In genomic region chr13:21176195-21176981, GRCh38 we compare ENCODE assay signal across 8 cellular contexts. TPM values are rescaled to one million over a fixed set of nuclear protein-coding genes. Genes with fewer than 3 reads are reported as not detected.
A peak's percentile ranks its signal among the peaks of the same experiment; 100 is the strongest.
DNase-seq lines count a peak whose midpoint lies in the region; ATAC-seq and TF ChIP-seq lines count a peak whose summit lies in the region.

MRPL57 (plus strand) TSS chr13:21176658; CDS start chr13:21176917, 259 bp downstream.
SKA3 (minus strand) TSS chr13:21176552; CDS start chr13:21176477, 75 bp downstream.

- peak within 1 kb of the TSS; percentile 63 for H2AK5ac ChIP-seq in IMR-90 (ENCODE audit: low read depth, low read length)

- H3K18ac ChIP-seq in IMR-90 (ENCODE audit: low read depth, low read length): no peak within 1 kb of the TSS

- H3K9me1 ChIP-seq in IMR-90 (ENCODE audit: insufficient read depth, low read length): peaks cover 6% of the 10 kb centered on the region; the same call in 1 of the 2 replicates

- H2BK15ac ChIP-seq in IMR-90 (ENCODE audit: low read depth, low read length): no peak within 1 kb of the TSS

- 3% methylated on average over 62 of the region's 95 CpGs; no CpG with 5 or more reads in 1 of the 2 experiments for WGBS in IMR-90 (ENCODE audit: extremely low coverage in 2 of 2, insufficient read length in 1 of 2), 2 experiments

- peak within 1 kb of the TSS; percentile 50; the same call in 1 of the 2 replicates for H4K5ac ChIP-seq in IMR-90 (ENCODE audit: low read depth, low read length)

- H3K4ac ChIP-seq in IMR-90 (ENCODE audit: low read depth, low read length): peak within 1 kb of the TSS; percentile 83

- no TSS peak for BruUV-seq in IMR-90 (replicated peaks; lab: Mats Ljungman, UMichigan)

- H3K9me3 ChIP-seq in IMR-90 (ENCODE audit: control insufficient read depth, insufficient read depth, low read length) (no peaks in the 10 kb centered on the region), mucosa of rectum (ENCODE audit: control insufficient read depth in 2 of 2, low read length in 2 of 2) (no peaks in the 10 kb centered on the region)

- no peaks in the 10 kb centered on the region for H3K27me3 ChIP-seq in IMR-90 (ENCODE audit: control insufficient read depth, insufficient read depth, low read length)
- no peaks in the 10 kb centered on the region for H3K27me3 ChIP-seq in mucosa of rectum (ENCODE audit: control insufficient read depth in 2 of 2, insufficient read depth in 2 of 2, low read length in 2 of 2)

- no peak for TF ChIP-seq CTCF in IMR-90 (conservative IDR thresholded peaks at IDR 0.05; ENCODE audit: low read depth, low read length)
- no peak for TF ChIP-seq CTCF in epithelial cell of proximal tubule (conservative IDR thresholded peaks at IDR 0.05; ENCODE audit: low read depth, low read length)

- TF ChIP-seq POLR2A in IMR-90 (IDR thresholded peaks at IDR 0.05; ENCODE audit: low read depth, low read length): peak; percentile 85

- in situ Hi-C loops in IMR-90 (cut with MboI; ENCODE audit: low sequenced_read_pairs): loop anchor here (10.0 kb wide), 1 partner anchor 298 kb away; no protein-coding TSS in a partner anchor

- peak; percentile 93 for ATAC-seq in GM21528 (IDR thresholded peaks at IDR 0.05; ENCODE audit: low FRiP score, unreplicated experiment)
- peak; percentile 91 for ATAC-seq in IMR-90 (ENCODE audit: low read depth)

- H3K4me2 ChIP-seq in IMR-90 (ENCODE audit: low read depth, low read length): peak within 1 kb of the TSS; percentile 84

- peak within 1 kb of the TSS; percentile 93 for H3K14ac ChIP-seq in IMR-90 (replicated peaks; ENCODE audit: low read depth, low read length)

- peak within 1 kb of the TSS; percentile 62 for H3K56ac ChIP-seq in IMR-90 (ENCODE audit: extremely low read depth, insufficient read depth, low read length)

- H3K27ac ChIP-seq in IMR-90 (ENCODE audit: insufficient read depth, low read length): peak within 1 kb of the TSS; percentile 87
- H3K27ac ChIP-seq in mucosa of rectum (ENCODE audit: low read depth in 2 of 2, low read length in 2 of 2): peak within 1 kb of the TSS; percentile 98

- H4K8ac ChIP-seq in IMR-90 (ENCODE audit: low read depth in 2 of 2, low read length in 2 of 2): peak within 1 kb of the TSS; percentile 36 to 78

- peak within 1 kb of the TSS; percentile 91 for H2AFZ ChIP-seq in IMR-90 (replicated peaks; ENCODE audit: low read length, poor library complexity)

- peak within 1 kb of the TSS; percentile 82 for H2BK5ac ChIP-seq in IMR-90 (ENCODE audit: low read depth, low read length, poor library complexity, severe bottlenecking)

- H3K4me1 ChIP-seq in IMR-90 (ENCODE audit: control insufficient read depth, insufficient read depth, low read length) (0 out of 2 replicates have a peak, but pooled peaks cover 2% of the 10 kb centered on the region), mucosa of rectum (ENCODE audit: control insufficient read depth in 2 of 2, insufficient read depth in 2 of 2, low read length in 2 of 2) (peaks cover 7 to 12% of the 10 kb centered on the region in 2 donors)

- CTCF ChIA-PET in IMR-90 (lab: Yijun Ruan, JAX): interaction anchor here (0.5 to 1.4 kb wide), 2 partner anchors 233 to 439 kb away, joined by 3 to 4 read pairs; no protein-coding TSS in a partner anchor

- DNase-seq in DMS153 (lab: John Stamatoyannopoulos, UW) (peak; percentile 87), IMR-90 (peak; percentile 91), OCI-M1 (lab: John Stamatoyannopoulos, UW) (peak; percentile 93), activated T-cell treated with anti-CD3 and anti-CD28 coated beads for 48 hours (ENCODE audit: low read depth) (peak; percentile 92), epithelial cell of proximal tubule (ENCODE audit: low read depth) (peak; percentile 46)
- DNase-seq in stimulated activated CD8-positive, alpha-beta memory T cell treated with anti-CD3 and anti-CD28 coated beads, Interleukin-4, amount 100 ng/mL, for 48 hours: peak; percentile 95

- peak within 1 kb of the TSS; percentile 52 for H4K91ac ChIP-seq in IMR-90 (ENCODE audit: insufficient read depth, low read depth, low read length)

- dilution Hi-C loops in IMR-90 (cut with HindIII; ENCODE audit: low sequenced_read_pairs, unreplicated experiment): no loop called here

- H3K4me3 ChIP-seq in IMR-90 (ENCODE audit: insufficient read depth, low read depth, low read length): peak within 1 kb of the TSS; percentile 87
- H3K4me3 ChIP-seq in epithelial cell of proximal tubule (ENCODE audit: low read depth, low read length): peak within 1 kb of the TSS; percentile 80
- H3K4me3 ChIP-seq in mucosa of rectum (ENCODE audit: low read length in 2 of 2): peak within 1 kb of the TSS; percentile 88

- intact Hi-C loops in IMR-90 (cut with micrococcal nuclease): loop anchor here (2.0 kb wide), 2 partner anchors 122 to 234 kb away; no protein-coding TSS in a partner anchor

- TF ChIP-seq RAD21 in IMR-90 (IDR thresholded peaks at IDR 0.05; ENCODE audit: low read length): 0 out of 2 replicates have a peak, but pooled peaks have one; percentile 18

- peak within 1 kb of the TSS; percentile 25; the same call in 1 of the 2 replicates for H2BK120ac ChIP-seq in IMR-90 (ENCODE audit: low read depth, low read length)

- H3K36me3 ChIP-seq in IMR-90 (ENCODE audit: control insufficient read depth, insufficient read depth, low read length) (no peaks in the 10 kb centered on the region), mucosa of rectum (ENCODE audit: control insufficient read depth in 2 of 2, insufficient read depth in 2 of 2, low read length in 2 of 2) (no peaks in the 10 kb centered on the region)

- no peaks in the 10 kb centered on the region for H4K20me1 ChIP-seq in IMR-90 (ENCODE audit: insufficient read depth, low read length)

- peaks cover 15 to 28% of the 10 kb centered on the region in 2 experiments for H3K79me1 ChIP-seq in IMR-90 (ENCODE audit: low read depth in 1 of 2, low read length in 2 of 2)

- peak within 1 kb of the TSS; percentile 98 for H3K23ac ChIP-seq in IMR-90 (ENCODE audit: low read depth, low read length)

- peak within 1 kb of the TSS; percentile 21; the same call in 1 of the 2 replicates for H2BK20ac ChIP-seq in IMR-90 (ENCODE audit: low read depth, low read length)

- peak within 1 kb of the TSS; percentile 88 for H3K9ac ChIP-seq in IMR-90 (ENCODE audit: low read depth, low read length)
- H3K9ac ChIP-seq in mucosa of rectum (ENCODE audit: low read depth in 1 of 2, low read length in 2 of 2): peak within 1 kb of the TSS; percentile 74 to 95

- POLR2A ChIA-PET in IMR-90 (lab: Charles Lee; ENCODE audit: unreplicated experiment): interaction anchor here (0.6 kb wide), 1 partner anchor 107 kb away, joined by 3 read pairs; no protein-coding TSS in a partner anchor

- peak within 1 kb of the TSS; percentile 89 for H2AK9ac ChIP-seq in IMR-90 (replicated peaks; ENCODE audit: low read depth, low read length, poor library complexity)

TF ChIP-seq in IMR-90, 13 proteins besides CTCF, POLR2A, EP300 and RAD21:
- TF ChIP-seq FOS (IDR thresholded peaks at IDR 0.05; ENCODE audit: low read depth, low read length) (no peak), CHD1 (IDR thresholded peaks at IDR 0.05; ENCODE audit: low read depth, low read length) (no peak), CEBPB (IDR thresholded peaks at IDR 0.05; ENCODE audit: low read depth, low read length) (peak; percentile 61; the same call in 1 of the 2 replicates), BHLHE40 (IDR thresholded peaks at IDR 0.05; ENCODE audit: low read depth, low read length) (no peak; the same call in 1 of the 2 replicates), MXI1 (IDR thresholded peaks at IDR 0.05; ENCODE audit: borderline replicate concordance, low read depth, low read length) (peak; percentile 99), MAZ (IDR thresholded peaks at IDR 0.05; ENCODE audit: borderline replicate concordance, low read depth, low read length) (no peak), MAFK (IDR thresholded peaks at IDR 0.05; ENCODE audit: low read depth, low read length) (no peak), ELK1 (IDR thresholded peaks at IDR 0.05; ENCODE audit: borderline replicate concordance, low read depth, low read length) (no peak), RCOR1 (IDR thresholded peaks at IDR 0.05; ENCODE audit: insufficient replicate concordance, low read length) (no peak), SMC3 (IDR thresholded peaks at IDR 0.05; ENCODE audit: low read depth, low read length) (0 out of 2 replicates have a peak, but pooled peaks have one; percentile 2), NFE2L2 (IDR thresholded peaks at IDR 0.05; ENCODE audit: low read depth, low read length) (no peak), RFX5 (IDR thresholded peaks at IDR 0.05; ENCODE audit: low read depth, low read length) (no peak), USF2 (IDR thresholded peaks at IDR 0.05; ENCODE audit: low read depth, low read length) (no peak)

RNA-seq across cellular contexts. Expression of gene MRPL57, which starts in this region (rescaled TPM):
- total RNA-seq in IMR-90 (2012; rRNA removed) (5.3 and 7.0 TPM in 2 replicates), epithelial cell of proximal tubule (39.0 and 48.7 TPM in 2 replicates)
- 8.0 and 14.2 TPM in 2 replicates for polyA plus RNA-seq in IMR-90 (2012; rRNA removed)
- polyA plus RNA-seq in IMR-90 (2012; cell fraction: cytosol; rRNA removed): 13.3 and 19.2 TPM in 2 replicates
- 4.7 and 5.8 TPM in 2 replicates for polyA plus RNA-seq in IMR-90 (2012; cell fraction: nucleus; rRNA removed; ENCODE audit: low replicate concordance)

RNA-seq across cellular contexts. Expression of gene SKA3, which starts in this region (rescaled TPM):
- total RNA-seq in IMR-90 (2012; rRNA removed): 15.6 and 24.4 TPM in 2 replicates
- 11.6 and 11.7 TPM in 2 replicates for polyA plus RNA-seq in IMR-90 (2012; rRNA removed)
- 2.0 and 3.5 TPM in 2 replicates for polyA plus RNA-seq in IMR-90 (2012; cell fraction: cytosol; rRNA removed)
- polyA plus RNA-seq in IMR-90 (2012; cell fraction: nucleus; rRNA removed; ENCODE audit: low replicate concordance): 1.1 and 3.9 TPM in 2 replicates
- 22.1 and 35.2 TPM in 2 replicates for total RNA-seq in epithelial cell of proximal tubule

Comparison
In these comparisons a context has a peak if more than half of its experiments do, and no peak if none do; other contexts are left out.
1. Peak in every context shown above with its lines: DNase-seq, ATAC-seq, H3K4me3 ChIP-seq and H3K27ac ChIP-seq.